In the genomic region with DNA sequence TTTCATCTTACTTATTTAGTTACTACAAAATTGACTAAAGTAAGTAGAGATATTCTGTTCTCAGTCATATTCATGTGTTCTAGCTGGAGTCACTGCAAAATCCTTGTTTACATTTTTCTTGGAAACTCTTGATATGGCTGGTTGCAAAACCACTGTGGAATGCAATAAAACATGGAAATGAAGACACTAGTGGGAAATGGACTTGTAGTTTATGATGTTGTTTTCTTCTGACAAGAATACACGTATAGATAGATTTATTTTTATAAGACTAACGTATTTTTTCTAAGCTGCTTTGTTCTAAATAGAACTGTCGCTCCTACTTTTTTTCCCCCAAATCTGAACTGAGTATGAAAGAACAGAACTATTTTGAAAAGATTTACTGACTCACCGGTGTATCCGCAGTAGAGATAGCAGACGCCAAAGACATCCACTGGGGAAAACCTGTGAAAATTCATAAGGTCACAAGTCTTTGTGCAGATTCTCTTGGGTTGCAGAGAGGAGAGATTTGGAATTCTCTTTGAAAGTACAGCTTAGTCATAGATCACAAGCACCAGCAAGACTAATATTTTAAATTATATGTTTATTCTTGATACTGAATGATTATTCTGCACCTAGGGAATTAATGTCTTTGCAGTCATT, we compare ENCODE assay signal across 1 cellular context.
A peak's percentile ranks its signal among the peaks of the same experiment; 100 is the strongest.
TF ChIP-seq lines count a peak whose summit lies in the region.

No MANE protein-coding gene starts in this region.

TF ChIP-seq in HEK293, 187 proteins besides CTCF, POLR2A, EP300 and RAD21 (continued from another document):
- TF ChIP-seq, protein P1, sequence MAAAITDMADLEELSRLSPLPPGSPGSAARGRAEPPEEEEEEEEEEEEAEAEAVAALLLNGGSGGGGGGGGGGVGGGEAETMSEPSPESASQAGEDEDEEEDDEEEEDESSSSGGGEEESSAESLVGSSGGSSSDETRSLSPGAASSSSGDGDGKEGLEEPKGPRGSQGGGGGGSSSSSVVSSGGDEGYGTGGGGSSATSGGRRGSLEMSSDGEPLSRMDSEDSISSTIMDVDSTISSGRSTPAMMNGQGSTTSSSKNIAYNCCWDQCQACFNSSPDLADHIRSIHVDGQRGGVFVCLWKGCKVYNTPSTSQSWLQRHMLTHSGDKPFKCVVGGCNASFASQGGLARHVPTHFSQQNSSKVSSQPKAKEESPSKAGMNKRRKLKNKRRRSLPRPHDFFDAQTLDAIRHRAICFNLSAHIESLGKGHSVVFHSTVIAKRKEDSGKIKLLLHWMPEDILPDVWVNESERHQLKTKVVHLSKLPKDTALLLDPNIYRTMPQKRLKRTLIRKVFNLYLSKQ (tag by site-specific recombination; IDR thresholded peaks at IDR 0.05; ENCODE audit: borderline replicate concordance), result no peak
- peak; percentile 76 for TF ChIP-seq ZNF843 (tag by site-specific recombination; IDR thresholded peaks at IDR 0.05)
- TF ChIP-seq ZNF155 (tag by site-specific recombination; IDR thresholded peaks at IDR 0.05), result no peak
- TF ChIP-seq KLF16 (tag by site-specific recombination; IDR thresholded peaks at IDR 0.05), result no peak
- no peak for TF ChIP-seq ZNF830 (tag by site-specific recombination; IDR thresholded peaks at IDR 0.05; ENCODE audit: low read depth)
- no peak for TF ChIP-seq TRIM28 (IDR thresholded peaks at IDR 0.05; ENCODE audit: borderline replicate concordance, low read length)
- TF ChIP-seq, protein P2, sequence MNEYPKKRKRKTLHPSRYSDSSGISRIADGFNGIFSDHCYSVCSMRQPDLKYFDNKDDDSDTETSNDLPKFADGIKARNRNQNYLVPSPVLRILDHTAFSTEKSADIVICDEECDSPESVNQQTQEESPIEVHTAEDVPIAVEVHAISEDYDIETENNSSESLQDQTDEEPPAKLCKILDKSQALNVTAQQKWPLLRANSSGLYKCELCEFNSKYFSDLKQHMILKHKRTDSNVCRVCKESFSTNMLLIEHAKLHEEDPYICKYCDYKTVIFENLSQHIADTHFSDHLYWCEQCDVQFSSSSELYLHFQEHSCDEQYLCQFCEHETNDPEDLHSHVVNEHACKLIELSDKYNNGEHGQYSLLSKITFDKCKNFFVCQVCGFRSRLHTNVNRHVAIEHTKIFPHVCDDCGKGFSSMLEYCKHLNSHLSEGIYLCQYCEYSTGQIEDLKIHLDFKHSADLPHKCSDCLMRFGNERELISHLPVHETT (tag by site-specific recombination; IDR thresholded peaks at IDR 0.05), result no peak
- TF ChIP-seq ZBTB21 (tag by site-specific recombination; IDR thresholded peaks at IDR 0.05), result no peak
- no peak for TF ChIP-seq ZNF549 (tag by site-specific recombination; IDR thresholded peaks at IDR 0.05)
- no peak for TF ChIP-seq YY2 (tag by site-specific recombination; IDR thresholded peaks at IDR 0.05)
- TF ChIP-seq ZNF112 (tag by site-specific recombination; IDR thresholded peaks at IDR 0.05), result no peak
- TF ChIP-seq ZEB2 (tag by site-specific recombination; IDR thresholded peaks at IDR 0.05), result 0 out of 2 replicates have a peak, but pooled peaks have one; percentile 46
- TF ChIP-seq ZBTB1 (tag by site-specific recombination; IDR thresholded peaks at IDR 0.05), result 0 out of 2 replicates have a peak, but pooled peaks have one; percentile 72
- TF ChIP-seq ZNF223 (tag by site-specific recombination; IDR thresholded peaks at IDR 0.05), result no peak
- TF ChIP-seq ZNF621 (tag by site-specific recombination; IDR thresholded peaks at IDR 0.05), result no peak
- 0 out of 2 replicates have a peak, but pooled peaks have one; percentile 32 for TF ChIP-seq BCL11A (tag by site-specific recombination; IDR thresholded peaks at IDR 0.05; ENCODE audit: low read depth)
- TF ChIP-seq, protein P3, sequence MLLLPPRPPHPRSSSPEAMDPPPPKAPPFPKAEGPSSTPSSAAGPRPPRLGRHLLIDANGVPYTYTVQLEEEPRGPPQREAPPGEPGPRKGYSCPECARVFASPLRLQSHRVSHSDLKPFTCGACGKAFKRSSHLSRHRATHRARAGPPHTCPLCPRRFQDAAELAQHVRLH (tag by site-specific recombination; IDR thresholded peaks at IDR 0.05), result peak; percentile 11; the same call in 1 of the 2 replicates
- TF ChIP-seq OSR2 (tag by site-specific recombination; IDR thresholded peaks at IDR 0.05), result peak; percentile 41; the same call in 1 of the 2 replicates
- TF ChIP-seq, protein P4, sequence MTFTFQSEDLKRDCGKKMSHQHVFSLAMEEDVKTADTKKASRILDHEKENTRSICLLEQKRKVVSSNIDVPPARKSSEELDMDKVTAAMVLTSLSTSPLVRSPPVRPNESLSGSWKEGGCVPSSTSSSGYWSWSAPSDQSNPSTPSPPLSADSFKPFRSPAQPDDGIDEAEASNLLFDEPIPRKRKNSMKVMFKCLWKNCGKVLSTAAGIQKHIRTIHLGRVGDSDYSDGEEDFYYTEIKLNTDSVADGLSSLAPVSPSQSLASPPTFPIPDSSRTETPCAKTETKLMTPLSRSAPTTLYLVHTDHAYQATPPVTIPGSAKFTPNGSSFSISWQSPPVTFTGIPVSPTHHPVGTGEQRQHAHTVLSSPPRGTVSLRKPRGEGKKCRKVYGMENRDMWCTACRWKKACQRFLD (tag by site-specific recombination; IDR thresholded peaks at IDR 0.05), result no peak
- no peak for TF ChIP-seq TCF7L2 (IDR thresholded peaks at IDR 0.05; ENCODE audit: borderline replicate concordance, low read depth, low read length)
- TF ChIP-seq, protein P5, sequence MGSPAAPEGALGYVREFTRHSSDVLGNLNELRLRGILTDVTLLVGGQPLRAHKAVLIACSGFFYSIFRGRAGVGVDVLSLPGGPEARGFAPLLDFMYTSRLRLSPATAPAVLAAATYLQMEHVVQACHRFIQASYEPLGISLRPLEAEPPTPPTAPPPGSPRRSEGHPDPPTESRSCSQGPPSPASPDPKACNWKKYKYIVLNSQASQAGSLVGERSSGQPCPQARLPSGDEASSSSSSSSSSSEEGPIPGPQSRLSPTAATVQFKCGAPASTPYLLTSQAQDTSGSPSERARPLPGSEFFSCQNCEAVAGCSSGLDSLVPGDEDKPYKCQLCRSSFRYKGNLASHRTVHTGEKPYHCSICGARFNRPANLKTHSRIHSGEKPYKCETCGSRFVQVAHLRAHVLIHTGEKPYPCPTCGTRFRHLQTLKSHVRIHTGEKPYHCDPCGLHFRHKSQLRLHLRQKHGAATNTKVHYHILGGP (tag by site-specific recombination; IDR thresholded peaks at IDR 0.05), result peak; percentile 93
